ENCODE assay signal across 8 cellular contexts in genomic region chr20:47725248-47725973, GRCh38. TPM values are rescaled to one million over a fixed set of nuclear protein-coding genes. Genes with fewer than 3 reads are reported as not detected.
DNase-seq lines count a peak whose midpoint lies in the region; ATAC-seq and TF ChIP-seq lines count a peak whose summit lies in the region.

No MANE protein-coding gene starts in this region.

- H3K18ac ChIP-seq in trophoblast cell (ENCODE audit: low read length): no peak overlapping the region

- peak; percentile 79 to 82 for ATAC-seq in upper lobe of left lung (ENCODE audit: low FRiP score in 2 of 2)
- ATAC-seq in GM21717 (IDR thresholded peaks at IDR 0.05; ENCODE audit: unreplicated experiment): no peak

- DNase-seq in GM10248 (ENCODE audit: extremely low spot score): peak; percentile 87
- peak; percentile 91 for DNase-seq in MM.1S
- DNase-seq in SK-N-DZ (ENCODE audit: low spot score): peak; percentile 97
- peak; percentile 79 for DNase-seq in activated naive CD4-positive, alpha-beta T cell treated with Interleukin-2 at 50 U/mL for 16 hours
- DNase-seq in globus pallidus (ENCODE audit: low spot score): peak; percentile 72
- peak; percentile 79 to 93 for DNase-seq in trophoblast cell
- DNase-seq in upper lobe of left lung: peak in 1 of 2 donors; percentile 76

- H2AFZ ChIP-seq in MM.1S (ENCODE audit: low read length) (no peak overlapping the region), trophoblast cell (ENCODE audit: insufficient read depth, low read length, poor library complexity) (no peak overlapping the region)

- TF ChIP-seq CTCF in GM10248 (IDR thresholded peaks at IDR 0.05; ENCODE audit: control extremely low read depth, extremely low read depth, low read depth, missing control alignments): peak; percentile 82
- TF ChIP-seq CTCF in MM.1S (IDR thresholded peaks at IDR 0.05; ENCODE audit: low read length): peak; percentile 94
- TF ChIP-seq CTCF in upper lobe of left lung (IDR thresholded peaks at IDR 0.05): peak; percentile 79 to 87 (median 83)

- peaks cover 22% of the 10 kb centered on the region for H3K4me1 ChIP-seq in MM.1S (ENCODE audit: low read length)
- H3K4me1 ChIP-seq in trophoblast cell (ENCODE audit: control insufficient read depth in 1 of 2, insufficient read depth in 2 of 2, low read length in 2 of 2): no peaks in the 10 kb centered on the region
- peaks cover 4 to 18% (median 6%) of the 10 kb centered on the region in 4 donors for H3K4me1 ChIP-seq in upper lobe of left lung

- no peak overlapping the region for H4K8ac ChIP-seq in trophoblast cell (ENCODE audit: low read depth, low read length)

- H3K27me3 ChIP-seq in MM.1S (replicated peaks; ENCODE audit: insufficient read depth, low read length) (no peaks in the 10 kb centered on the region), trophoblast cell (ENCODE audit: insufficient read depth, low read length) (no peaks in the 10 kb centered on the region), upper lobe of left lung (no peaks in the 10 kb centered on the region)

- H3K4me2 ChIP-seq in MM.1S (ENCODE audit: low read depth, low read length) (no peak overlapping the region), trophoblast cell (ENCODE audit: low read length) (no peak overlapping the region)

- H4K91ac ChIP-seq in trophoblast cell (ENCODE audit: low read depth, low read length): no peak overlapping the region

- no peak overlapping the region for H2BK120ac ChIP-seq in trophoblast cell (ENCODE audit: insufficient read depth, low read length, poor library complexity)

- H3K9ac ChIP-seq in MM.1S (ENCODE audit: low read length): no peak overlapping the region
- H3K9ac ChIP-seq in trophoblast cell (ENCODE audit: low read length): no peak overlapping the region

- H3K27ac ChIP-seq in MM.1S (ENCODE audit: low read length) (no peak overlapping the region), trophoblast cell (ENCODE audit: low read depth, low read length) (no peak overlapping the region), upper lobe of left lung (no peak overlapping the region)

- POLR2A ChIA-PET in GM10248 (lab: Yijun Ruan, JAX): no interaction called here

- no peak overlapping the region for H3K4me3 ChIP-seq in MM.1S (ENCODE audit: low read length)
- H3K4me3 ChIP-seq in trophoblast cell (ENCODE audit: low read depth, low read length): no peak overlapping the region
- no peak overlapping the region for H3K4me3 ChIP-seq in upper lobe of left lung

- no peaks in the 10 kb centered on the region for H4K20me1 ChIP-seq in MM.1S (ENCODE audit: insufficient read depth, low read length)

- H2BK5ac ChIP-seq in trophoblast cell (ENCODE audit: low read depth, low read length, poor library complexity): no peak overlapping the region

- H3K23ac ChIP-seq in trophoblast cell (ENCODE audit: low read length): no peak overlapping the region

- H3K4ac ChIP-seq in trophoblast cell (ENCODE audit: low read depth, low read length): no peak overlapping the region

- H3K14ac ChIP-seq in trophoblast cell (ENCODE audit: low read length): no peak overlapping the region

- H4K12ac ChIP-seq in trophoblast cell (ENCODE audit: low read depth, low read length): no peak overlapping the region

- H3K9me3 ChIP-seq in MM.1S (replicated peaks; ENCODE audit: insufficient read depth, low read length) (no peaks in the 10 kb centered on the region), trophoblast cell (ENCODE audit: insufficient read depth, low read depth, low read length) (peaks cover 1% of the 10 kb centered on the region), upper lobe of left lung (no peaks in the 10 kb centered on the region)

- WGBS in trophoblast cell (ENCODE audit: extremely low coverage, insufficient coverage, insufficient read length): no CpG with 5 or more reads among the region's 18 CpGs
- 59 to 61% methylated on average over 18 of the region's 18 CpGs for WGBS in upper lobe of left lung, 2 donors

- CTCF ChIA-PET in GM10248 (lab: Yijun Ruan, JAX): interaction anchor here (0.6 to 3.8 kb wide), 21 partner anchors 10 to 895 kb away, joined by 3 to 58 read pairs (median 4); no protein-coding TSS in a partner anchor

- no peaks in the 10 kb centered on the region for H3K79me1 ChIP-seq in trophoblast cell (ENCODE audit: low read length)

- H2BK12ac ChIP-seq in trophoblast cell (ENCODE audit: low read length): no peak overlapping the region

- TF ChIP-seq POLR2A in upper lobe of left lung (IDR thresholded peaks at IDR 0.05): no peak

- H3K36me3 ChIP-seq in MM.1S (replicated peaks; ENCODE audit: insufficient read depth, low read length) (no peaks in the 10 kb centered on the region), trophoblast cell (ENCODE audit: control insufficient read depth in 1 of 2, insufficient read depth in 2 of 2, low read length in 2 of 2) (no peaks in the 10 kb centered on the region), upper lobe of left lung (no peaks in the 10 kb centered on the region)

- H3K9me2 ChIP-seq in MM.1S (replicated peaks; ENCODE audit: insufficient read depth, low read length): no peaks in the 10 kb centered on the region

- no peak for TF ChIP-seq EP300 in upper lobe of left lung (IDR thresholded peaks at IDR 0.05)

- peaks cover 12% of the 10 kb centered on the region for H3F3A ChIP-seq in MM.1S (ENCODE audit: insufficient read depth, low read length)

- no peak overlapping the region for H2AK5ac ChIP-seq in trophoblast cell (ENCODE audit: low read length)

- H3K79me2 ChIP-seq in MM.1S (ENCODE audit: low read length) (peaks cover 92% of the 10 kb centered on the region), trophoblast cell (ENCODE audit: control insufficient read depth, insufficient read depth, low read length, poor library complexity) (no peaks in the 10 kb centered on the region)

RNA-seq across cellular contexts. Expression of gene SULF2, which starts 59.9 kb away (rescaled TPM):
- 125 and 147 TPM in 2 replicates for polyA plus RNA-seq in SK-N-DZ (2014; cell fraction: cytosol; rRNA removed)
- 128 and 130 TPM in 2 replicates for polyA plus RNA-seq in SK-N-DZ (2014; cell fraction: nucleus; rRNA removed)
- polyA plus RNA-seq in trophoblast cell (2013): 50.7 and 52.8 TPM in 2 replicates
- total RNA-seq in upper lobe of left lung: 10 to 100 TPM; 15.0 to 63.8 (median 21.7) TPM
